In the genomic region with DNA sequence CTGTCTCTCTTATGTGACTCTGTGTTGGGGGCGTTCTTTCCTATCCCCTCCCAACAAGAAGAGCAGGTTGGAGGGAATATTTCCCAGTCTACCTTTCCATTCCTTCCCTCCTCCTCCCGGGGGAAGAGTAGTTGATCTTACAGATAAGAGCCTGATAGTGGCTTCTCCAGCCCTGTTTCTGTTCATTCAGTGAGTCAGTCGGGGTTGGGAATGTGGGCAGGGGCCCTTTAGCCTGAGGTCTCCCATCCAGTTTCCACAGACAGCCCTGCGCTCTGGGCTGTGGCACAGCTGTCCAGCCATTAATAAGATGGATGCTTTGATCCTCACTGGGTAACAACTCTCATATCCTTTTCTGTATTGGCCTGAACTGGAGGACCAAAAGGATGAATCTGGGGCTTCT, we compare ENCODE assay signal across 1 cellular context.
TF ChIP-seq lines count a peak whose summit lies in the region.

No MANE protein-coding gene starts in this region.

TF ChIP-seq in GM23338, 12 proteins besides CTCF, POLR2A, EP300 and RAD21:
- no peak for TF ChIP-seq CREB1 (CRISPR knock-in tag; IDR thresholded peaks at IDR 0.05; ENCODE audit: low read depth)
- TF ChIP-seq, protein P1, sequence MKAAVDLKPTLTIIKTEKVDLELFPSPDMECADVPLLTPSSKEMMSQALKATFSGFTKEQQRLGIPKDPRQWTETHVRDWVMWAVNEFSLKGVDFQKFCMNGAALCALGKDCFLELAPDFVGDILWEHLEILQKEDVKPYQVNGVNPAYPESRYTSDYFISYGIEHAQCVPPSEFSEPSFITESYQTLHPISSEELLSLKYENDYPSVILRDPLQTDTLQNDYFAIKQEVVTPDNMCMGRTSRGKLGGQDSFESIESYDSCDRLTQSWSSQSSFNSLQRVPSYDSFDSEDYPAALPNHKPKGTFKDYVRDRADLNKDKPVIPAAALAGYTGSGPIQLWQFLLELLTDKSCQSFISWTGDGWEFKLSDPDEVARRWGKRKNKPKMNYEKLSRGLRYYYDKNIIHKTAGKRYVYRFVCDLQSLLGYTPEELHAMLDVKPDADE (IDR thresholded peaks at IDR 0.05), result no peak
- no peak for TF ChIP-seq REST (IDR thresholded peaks at IDR 0.05; ENCODE audit: unreplicated experiment)
- no peak for TF ChIP-seq ZNF114 (CRISPR knock-in tag; IDR thresholded peaks at IDR 0.05)
- TF ChIP-seq EZH2 (IDR thresholded peaks at IDR 0.05; ENCODE audit: low read depth, unreplicated experiment), result no peak
- TF ChIP-seq JUNB (IDR thresholded peaks at IDR 0.05; ENCODE audit: unreplicated experiment), result no peak
- TF ChIP-seq NANOG (IDR thresholded peaks at IDR 0.05; ENCODE audit: borderline replicate concordance), result no peak
- no peak for TF ChIP-seq POLR2AphosphoS5 (IDR thresholded peaks at IDR 0.05; ENCODE audit: low read depth)
- no peak for TF ChIP-seq STAT1 (IDR thresholded peaks at IDR 0.05; ENCODE audit: unreplicated experiment)
- TF ChIP-seq ZNF331 (CRISPR knock-in tag; IDR thresholded peaks at IDR 0.05; ENCODE audit: low read depth), result no peak
- TF ChIP-seq EZH2phosphoT487 (IDR thresholded peaks at IDR 0.05; ENCODE audit: unreplicated experiment), result no peak
- TF ChIP-seq, protein P2, sequence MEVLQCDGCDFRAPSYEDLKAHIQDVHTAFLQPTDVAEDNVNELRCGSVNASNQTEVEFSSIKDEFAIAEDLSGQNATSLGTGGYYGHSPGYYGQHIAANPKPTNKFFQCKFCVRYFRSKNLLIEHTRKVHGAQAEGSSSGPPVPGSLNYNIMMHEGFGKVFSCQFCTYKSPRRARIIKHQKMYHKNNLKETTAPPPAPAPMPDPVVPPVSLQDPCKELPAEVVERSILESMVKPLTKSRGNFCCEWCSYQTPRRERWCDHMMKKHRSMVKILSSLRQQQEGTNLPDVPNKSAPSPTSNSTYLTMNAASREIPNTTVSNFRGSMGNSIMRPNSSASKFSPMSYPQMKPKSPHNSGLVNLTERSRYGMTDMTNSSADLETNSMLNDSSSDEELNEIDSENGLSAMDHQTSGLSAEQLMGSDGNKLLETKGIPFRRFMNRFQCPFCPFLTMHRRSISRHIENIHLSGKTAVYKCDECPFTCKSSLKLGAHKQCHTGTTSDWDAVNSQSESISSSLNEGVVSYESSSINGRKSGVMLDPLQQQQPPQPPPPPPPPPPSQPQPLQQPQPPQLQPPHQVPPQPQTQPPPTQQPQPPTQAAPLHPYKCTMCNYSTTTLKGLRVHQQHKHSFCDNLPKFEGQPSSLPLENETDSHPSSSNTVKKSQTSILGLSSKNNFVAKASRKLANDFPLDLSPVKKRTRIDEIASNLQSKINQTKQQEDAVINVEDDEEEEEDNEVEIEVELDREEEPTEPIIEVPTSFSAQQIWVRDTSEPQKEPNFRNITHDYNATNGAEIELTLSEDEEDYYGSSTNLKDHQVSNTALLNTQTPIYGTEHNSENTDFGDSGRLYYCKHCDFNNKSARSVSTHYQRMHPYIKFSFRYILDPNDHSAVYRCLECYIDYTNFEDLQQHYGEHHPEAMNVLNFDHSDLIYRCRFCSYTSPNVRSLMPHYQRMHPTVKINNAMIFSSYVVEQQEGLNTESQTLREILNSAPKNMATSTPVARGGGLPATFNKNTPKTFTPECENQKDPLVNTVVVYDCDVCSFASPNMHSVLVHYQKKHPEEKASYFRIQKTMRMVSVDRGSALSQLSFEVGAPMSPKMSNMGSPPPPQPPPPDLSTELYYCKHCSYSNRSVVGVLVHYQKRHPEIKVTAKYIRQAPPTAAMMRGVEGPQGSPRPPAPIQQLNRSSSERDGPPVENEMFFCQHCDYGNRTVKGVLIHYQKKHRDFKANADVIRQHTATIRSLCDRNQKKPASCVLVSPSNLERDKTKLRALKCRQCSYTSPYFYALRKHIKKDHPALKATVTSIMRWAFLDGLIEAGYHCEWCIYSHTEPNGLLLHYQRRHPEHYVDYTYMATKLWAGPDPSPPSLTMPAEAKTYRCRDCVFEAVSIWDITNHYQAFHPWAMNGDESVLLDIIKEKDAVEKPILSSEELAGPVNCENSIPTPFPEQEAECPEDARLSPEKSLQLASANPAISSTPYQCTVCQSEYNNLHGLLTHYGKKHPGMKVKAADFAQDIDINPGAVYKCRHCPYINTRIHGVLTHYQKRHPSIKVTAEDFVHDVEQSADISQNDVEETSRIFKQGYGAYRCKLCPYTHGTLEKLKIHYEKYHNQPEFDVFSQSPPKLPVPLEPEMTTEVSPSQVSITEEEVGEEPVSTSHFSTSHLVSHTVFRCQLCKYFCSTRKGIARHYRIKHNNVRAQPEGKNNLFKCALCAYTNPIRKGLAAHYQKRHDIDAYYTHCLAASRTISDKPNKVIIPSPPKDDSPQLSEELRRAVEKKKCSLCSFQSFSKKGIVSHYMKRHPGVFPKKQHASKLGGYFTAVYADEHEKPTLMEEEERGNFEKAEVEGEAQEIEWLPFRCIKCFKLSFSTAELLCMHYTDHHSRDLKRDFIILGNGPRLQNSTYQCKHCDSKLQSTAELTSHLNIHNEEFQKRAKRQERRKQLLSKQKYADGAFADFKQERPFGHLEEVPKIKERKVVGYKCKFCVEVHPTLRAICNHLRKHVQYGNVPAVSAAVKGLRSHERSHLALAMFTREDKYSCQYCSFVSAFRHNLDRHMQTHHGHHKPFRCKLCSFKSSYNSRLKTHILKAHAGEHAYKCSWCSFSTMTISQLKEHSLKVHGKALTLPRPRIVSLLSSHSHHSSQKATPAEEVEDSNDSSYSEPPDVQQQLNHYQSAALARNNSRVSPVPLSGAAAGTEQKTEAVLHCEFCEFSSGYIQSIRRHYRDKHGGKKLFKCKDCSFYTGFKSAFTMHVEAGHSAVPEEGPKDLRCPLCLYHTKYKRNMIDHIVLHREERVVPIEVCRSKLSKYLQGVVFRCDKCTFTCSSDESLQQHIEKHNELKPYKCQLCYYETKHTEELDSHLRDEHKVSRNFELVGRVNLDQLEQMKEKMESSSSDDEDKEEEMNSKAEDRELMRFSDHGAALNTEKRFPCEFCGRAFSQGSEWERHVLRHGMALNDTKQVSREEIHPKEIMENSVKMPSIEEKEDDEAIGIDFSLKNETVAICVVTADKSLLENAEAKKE (CRISPR knock-in tag; IDR thresholded peaks at IDR 0.05), result no peak
